In the genomic region with DNA sequence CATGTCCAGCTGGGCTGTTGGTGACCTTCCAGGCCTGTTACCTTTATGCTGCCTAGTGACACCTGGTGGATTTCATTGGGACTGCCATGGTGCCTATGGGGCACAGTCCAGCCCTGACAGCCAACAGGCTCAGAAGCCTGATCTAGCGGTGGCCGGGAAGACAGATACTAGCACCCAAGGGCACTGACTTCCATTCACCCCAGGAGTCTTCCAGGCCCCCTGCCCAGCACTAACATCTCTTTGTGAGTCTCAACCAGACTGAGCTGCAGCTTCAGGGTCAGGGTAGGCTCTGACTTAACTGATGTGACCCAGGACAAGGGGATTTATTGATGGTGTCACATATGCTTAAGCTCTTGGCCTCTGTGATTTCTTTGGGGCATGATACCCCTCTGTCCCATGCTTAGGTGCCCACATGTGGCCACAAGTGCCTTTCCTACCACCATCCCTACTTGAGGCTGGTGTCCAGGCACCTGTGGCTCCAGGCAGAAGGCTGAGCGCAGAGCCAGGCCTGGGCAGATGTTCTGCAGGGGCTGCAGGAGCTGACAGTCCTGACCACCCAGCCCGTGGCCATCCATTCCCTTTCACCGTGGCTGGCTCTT, we compare ENCODE assay signal across 8 cellular contexts. TPM values are rescaled to one million over a fixed set of nuclear protein-coding genes. Genes with fewer than 3 reads are reported as not detected.
DNase-seq lines count a peak whose midpoint lies in the region; ATAC-seq, FAIRE-seq and TF ChIP-seq lines count a peak whose summit lies in the region.
"Not testable (repeated sequence)": the region's sequence is repeated elsewhere in the genome, so short reads cannot be mapped to it uniquely, and the experiment has no call there.

No MANE protein-coding gene starts in this region.

- not testable (repeated sequence) for TF ChIP-seq EP300 in A549 (IDR thresholded peaks at IDR 0.05)

- not testable (repeated sequence) for H3K9me3 ChIP-seq in A549; fibroblast of lung (ENCODE audit: control insufficient read depth, insufficient read depth, low read depth, low read length)

- H3K36me3 Mint-ChIP-seq in mesothelial cell of epicardium = not testable (repeated sequence)

- FAIRE-seq in A549 (lab: Jason Lieb, UNC) = not testable (repeated sequence)

- H3K9ac ChIP-seq in fibroblast of lung (ENCODE audit: insufficient read depth, low read length) = not testable (repeated sequence)

- not testable (repeated sequence) for H3K27me3 ChIP-seq in fibroblast of lung (ENCODE audit: control insufficient read depth, insufficient read depth, low read length)

- H3K27ac ChIP-seq in A549; fibroblast of lung (ENCODE audit: insufficient read depth, low read length): not testable (repeated sequence)

- H3K27ac Mint-ChIP-seq in mesothelial cell of epicardium = not testable (repeated sequence)

- peak; percentile 100 for ATAC-seq in A549
- peak; percentile 61 for ATAC-seq in GM18519 (IDR thresholded peaks at IDR 0.05; ENCODE audit: low FRiP score, unreplicated experiment)
- ATAC-seq in HG03342 (IDR thresholded peaks at IDR 0.05; ENCODE audit: unreplicated experiment) = peak; percentile 73

- not testable (repeated sequence) for H3K27me3 Mint-ChIP-seq in mesothelial cell of epicardium (ENCODE audit: low read depth)

- POLR2A ChIA-PET in A549 (lab: Yijun Ruan, JAX) = not testable (repeated sequence)

- TF ChIP-seq POLR2A in A549 (IDR thresholded peaks at IDR 0.05; ENCODE audit: low read length) = not testable (repeated sequence)

- not testable (repeated sequence) for H3K36me3 ChIP-seq in fibroblast of lung (ENCODE audit: control insufficient read depth, insufficient read depth, low read length)

- WGBS in A549 (ENCODE audit: missing lambda C conversion rate) = 35% methylated on average over 4 of the region's 5 CpGs

- not testable (repeated sequence) for H3K4me1 ChIP-seq in A549; fibroblast of lung (ENCODE audit: control insufficient read depth, extremely low read depth, insufficient read depth, low read length)

- not testable (repeated sequence) for H3K4me2 ChIP-seq in A549; fibroblast of lung (ENCODE audit: extremely low read depth, insufficient read depth, low read length)

- peak in 1 of 2 experiments; percentile 37 for DNase-seq in A549 (ENCODE audit: low read depth in 1 of 2, low spot score in 1 of 2)
- DNase-seq in T-helper 9 cell = peak; percentile 43
- DNase-seq in activated naive CD4-positive, alpha-beta T cell treated with Interleukin-2 at 50 U/mL for 16 hours = peak; percentile 58
- peak; percentile 4 to 40 for DNase-seq in fibroblast of lung (ENCODE audit: low read depth in 2 of 2)
- peak in 1 of 2 experiments; percentile 79 for DNase-seq in mesothelial cell of epicardium (ENCODE audit: low spot score in 2 of 2, unreplicated experiment in 2 of 2)
- peak; percentile 50 to 59 for DNase-seq in stimulated activated CD4-positive, alpha-beta T cell treated with anti-CD3 and anti-CD28 coated beads, Interleukin-4, amount 100 ng/mL, for 4 hours

- not testable (repeated sequence) for H4K20me1 ChIP-seq in fibroblast of lung (ENCODE audit: control insufficient read depth, extremely low read depth, insufficient read depth, low read length)

- not testable (repeated sequence) for H3K4me3 Mint-ChIP-seq in mesothelial cell of epicardium

- not testable (repeated sequence) for H2AFZ ChIP-seq in fibroblast of lung (ENCODE audit: low read length)

- H3K79me2 ChIP-seq in fibroblast of lung (ENCODE audit: control insufficient read depth, insufficient read depth, low read length) = not testable (repeated sequence)

- H3K9me3 Mint-ChIP-seq in mesothelial cell of epicardium = not testable (repeated sequence)

- TF ChIP-seq RAD21 in A549 (conservative IDR thresholded peaks at IDR 0.05 in 1 of 2, IDR thresholded peaks at IDR 0.05 in 1 of 2) = peak; percentile 46 to 47; a peak in 4 of 5 replicates

- H3K4me1 Mint-ChIP-seq in mesothelial cell of epicardium = not testable (repeated sequence)

- H3K4me3 ChIP-seq in A549; fibroblast of lung (replicated peaks in 1 of 4; ENCODE audit: control extremely low read depth in 1 of 4, insufficient read depth in 1 of 4, low read depth in 3 of 4, low read length in 4 of 4): not testable (repeated sequence)

- CTCF ChIA-PET in A549 (lab: Yijun Ruan, JAX) = interaction anchor here (0.9 to 2.0 kb wide), 4 partner anchors 27 to 249 kb away, joined by 3 to 9 read pairs (median 5); no protein-coding TSS in a partner anchor

- TF ChIP-seq CTCF in A549 (IDR thresholded peaks at IDR 0.05) = peak; percentile 52
- TF ChIP-seq CTCF in fibroblast of lung (conservative IDR thresholded peaks at IDR 0.05 in 1 of 2, IDR thresholded peaks at IDR 0.05 in 1 of 2; ENCODE audit: low read depth in 1 of 2, low read length in 2 of 2) = peak; percentile 22 to 38
- peak; percentile 64 for TF ChIP-seq CTCF in mesothelial cell of epicardium (IDR thresholded peaks at IDR 0.05; ENCODE audit: unreplicated experiment)

TF ChIP-seq in A549, 52 proteins besides CTCF, POLR2A, EP300 and RAD21:
- TF ChIP-seq SMC3 (IDR thresholded peaks at IDR 0.05) = peak; percentile 60

RNA-seq across cellular contexts. Expression of a gene that starts 8.0 kb away (rescaled TPM):
- 0.03 and 0.07 TPM in 2 replicates for polyA plus RNA-seq in A549 (2011; rRNA removed)
- not detected in 2 replicates for polyA plus RNA-seq in A549 (2012; cell fraction: cytosol; rRNA removed)
- not detected in 2 replicates for polyA plus RNA-seq in A549 (2012; cell fraction: nucleus; rRNA removed)
- polyA plus RNA-seq in A549 (2017; fragmentation: RNase III; extraction: RNeasy Plus Mini Kit Qiagen cat#74134 plus additional on column Dnase treatment) = 0.04 to 0.05 TPM in 2 of 3 replicates, not detected in the other
- polyA minus RNA-seq in A549 (2011; rRNA and poly(A)+ RNA removed) = not detected in 2 replicates
- under 0.01 TPM in 1 of 2 replicates, not detected in the other for total RNA-seq in fibroblast of lung
- polyA plus RNA-seq in fibroblast of lung = not detected in 2 replicates
- polyA plus RNA-seq in fibroblast of lung (2012) = not detected in 2 replicates
- not detected in 2 replicates for polyA minus RNA-seq in fibroblast of lung (ENCODE audit: low replicate concordance)
- total RNA-seq in mesothelial cell of epicardium = 0.16 to 0.18 TPM in 2 of 3 replicates, not detected in the other

RNA-seq across cellular contexts. Expression of a gene that starts 16.5 kb away (rescaled TPM):
- not detected in 2 replicates for polyA plus RNA-seq in A549 (2011; rRNA removed)
- not detected in 2 replicates for polyA plus RNA-seq in A549 (2012; cell fraction: cytosol; rRNA removed)
- polyA plus RNA-seq in A549 (2012; cell fraction: nucleus; rRNA removed) = not detected in 2 replicates
- polyA plus RNA-seq in A549 (2017; fragmentation: RNase III; extraction: RNeasy Plus Mini Kit Qiagen cat#74134 plus additional on column Dnase treatment) = not detected in 3 replicates
- polyA minus RNA-seq in A549 (2011; rRNA and poly(A)+ RNA removed) = not detected in 2 replicates
- total RNA-seq in fibroblast of lung = not detected in 2 replicates
- polyA plus RNA-seq in fibroblast of lung = not detected in 2 replicates
- polyA plus RNA-seq in fibroblast of lung (2012) = not detected in 2 replicates
- not detected in 2 replicates for polyA minus RNA-seq in fibroblast of lung (ENCODE audit: low replicate concordance)
- total RNA-seq in mesothelial cell of epicardium = 0.20 TPM in 1 of 3 replicates, not detected in the others
